Comparison of ENCODE assay signal across 20 cellular contexts in the genomic region with DNA sequence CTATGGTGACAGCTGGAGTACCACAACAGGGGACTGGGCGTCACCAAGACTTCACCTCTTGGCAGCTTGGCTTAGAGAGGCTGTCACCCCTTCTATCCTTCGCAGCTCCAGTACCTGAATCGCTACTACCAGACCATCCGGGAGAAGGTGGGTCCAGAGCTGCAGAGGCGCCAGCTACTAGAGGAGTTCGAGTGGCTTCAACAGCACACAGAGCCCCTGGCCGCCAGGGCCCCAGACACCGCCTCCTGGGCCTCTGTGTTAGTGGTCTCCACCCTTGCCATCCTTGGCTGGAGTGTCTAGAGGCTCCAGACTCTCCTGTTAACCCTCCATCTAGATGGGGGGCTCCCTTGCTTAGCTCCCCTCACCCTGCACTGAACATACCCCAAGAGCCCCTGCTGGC. TPM values are rescaled to one million over a fixed set of nuclear protein-coding genes. Genes with fewer than 3 reads are reported as not detected.
DNase-seq lines count a peak whose midpoint lies in the region; ATAC-seq, FAIRE-seq and TF ChIP-seq lines count a peak whose summit lies in the region.
"Had no signal": no experiment of that assay in that cellular context is flagged by ENCODE, and none has a peak within 500 bp of the region (broad histone marks: within the 10 kb centered on the region; RNA-seq: fewer than 3 reads in every experiment).

No MANE protein-coding gene starts in this region.

- no peaks in the 10 kb centered on the region for H3K36me3 Mint-ChIP-seq in T-helper 1 cell treated with Interleukin-12 subunit alpha and Interleukin-12 subunit beta and Interleukin-4 antibody, amounts not matched to agents 30 μg/mL and 1 μg/mL, for 36 hours (ENCODE audit: low read depth)
- peaks cover 9% of the 10 kb centered on the region for H3K36me3 Mint-ChIP-seq in activated CD4-positive, alpha-beta memory T cell treated with anti-CD3 and anti-CD28 coated beads, Interleukin-2, amount 10 ng/mL, durations not matched to agents 7 days and 5 days (ENCODE audit: low read depth)
- no peaks in the 10 kb centered on the region for H3K36me3 Mint-ChIP-seq in natural killer cell
- no peaks in the 10 kb centered on the region for H3K36me3 Mint-ChIP-seq in HFFc6 (ENCODE audit: low read depth)
- H3K36me3 Mint-ChIP-seq: stimulated activated naive B cell treated with anti-CD40 and anti-IgM and Interleukin-4, amounts not matched to agents 10 μg/mL and 1 μg/mL and 100 μg/mL, for 72 hours had no signal

- TF ChIP-seq CTCF in natural killer cell (IDR thresholded peaks at IDR 0.05) (no peak), tibial artery (IDR thresholded peaks at IDR 0.05) (no peak), HFFc6 (IDR thresholded peaks at IDR 0.05) (no peak)

- ATAC-seq in natural killer cell, result no peak
- ATAC-seq in HG02759 (IDR thresholded peaks at IDR 0.05; ENCODE audit: unreplicated experiment), result no peak
- ATAC-seq: body of pancreas; heart left ventricle; left lobe of liver; stimulated activated naive B cell treated with anti-CD40 and anti-IgM and Interleukin-4, amounts not matched to agents 10 μg/mL and 1 μg/mL and 100 μg/mL, for 72 hours had no signal

- no peak for TF ChIP-seq POLR2A in GM12891 (IDR thresholded peaks at IDR 0.05; ENCODE audit: low read depth, low read length)

- intact Hi-C loops in natural killer cell (cut with micrococcal nuclease), result no loop called here
- intact Hi-C loops in tibial artery (cut with DNase I; ENCODE audit: low total_unique reads), result no loop called here

- no peaks in the 10 kb centered on the region for H3K4me1 ChIP-seq in tibial artery
- H3K4me1 ChIP-seq: body of pancreas had no signal

- H3K9me3 Mint-ChIP-seq in T-helper 1 cell treated with Interleukin-12 subunit alpha and Interleukin-12 subunit beta and Interleukin-4 antibody, amounts not matched to agents 30 μg/mL and 1 μg/mL, for 36 hours, result no peaks in the 10 kb centered on the region
- no peaks in the 10 kb centered on the region for H3K9me3 Mint-ChIP-seq in activated CD4-positive, alpha-beta memory T cell treated with anti-CD3 and anti-CD28 coated beads, Interleukin-2, amount 10 ng/mL, durations not matched to agents 7 days and 5 days
- no peaks in the 10 kb centered on the region for H3K9me3 Mint-ChIP-seq in natural killer cell
- no peaks in the 10 kb centered on the region for H3K9me3 Mint-ChIP-seq in HFFc6
- H3K9me3 Mint-ChIP-seq: activated naive CD8-positive, alpha-beta T cell treated with anti-CD3 and anti-CD28 coated beads for 36 hours; neural crest cell; stimulated activated naive B cell treated with anti-CD40 and anti-IgM and Interleukin-4, amounts not matched to agents 10 μg/mL and 1 μg/mL and 100 μg/mL, for 72 hours had no signal

- H3K27me3 Mint-ChIP-seq in T-helper 1 cell treated with Interleukin-12 subunit alpha and Interleukin-12 subunit beta and Interleukin-4 antibody, amounts not matched to agents 30 μg/mL and 1 μg/mL, for 36 hours (ENCODE audit: low read depth), result no peaks in the 10 kb centered on the region
- no peaks in the 10 kb centered on the region for H3K27me3 Mint-ChIP-seq in activated CD4-positive, alpha-beta memory T cell treated with anti-CD3 and anti-CD28 coated beads, Interleukin-2, amount 10 ng/mL, durations not matched to agents 7 days and 5 days
- H3K27me3 Mint-ChIP-seq in natural killer cell (ENCODE audit: low read depth in 2 of 2), result no peaks in the 10 kb centered on the region
- peaks cover 4% of the 10 kb centered on the region for H3K27me3 Mint-ChIP-seq in HFFc6 (ENCODE audit: insufficient read depth)
- H3K27me3 Mint-ChIP-seq: activated naive CD8-positive, alpha-beta T cell treated with anti-CD3 and anti-CD28 coated beads for 36 hours; stimulated activated naive B cell treated with anti-CD40 and anti-IgM and Interleukin-4, amounts not matched to agents 10 μg/mL and 1 μg/mL and 100 μg/mL, for 72 hours had no signal

- peak; percentile 5 for FAIRE-seq in GM12891 (lab: Jason Lieb, UNC)
- FAIRE-seq: D721Med had no signal

- no peaks in the 10 kb centered on the region for H3K36me3 ChIP-seq in tibial artery
- H3K36me3 ChIP-seq: heart left ventricle had no signal

- no peak overlapping the region for H3K4me3 ChIP-seq in tibial artery
- H3K4me3 ChIP-seq: body of pancreas, heart left ventricle had no signal

- H3K27ac Mint-ChIP-seq in T-helper 1 cell treated with Interleukin-12 subunit alpha and Interleukin-12 subunit beta and Interleukin-4 antibody, amounts not matched to agents 30 μg/mL and 1 μg/mL, for 36 hours, result peak overlapping the region; percentile 91
- H3K27ac Mint-ChIP-seq in activated CD4-positive, alpha-beta memory T cell treated with anti-CD3 and anti-CD28 coated beads, Interleukin-2, amount 10 ng/mL, durations not matched to agents 7 days and 5 days, result peak overlapping the region; percentile 96
- H3K27ac Mint-ChIP-seq in natural killer cell, result peak overlapping the region; percentile 75 to 83
- no peak overlapping the region for H3K27ac Mint-ChIP-seq in HFFc6
- H3K27ac Mint-ChIP-seq: mesothelial cell of epicardium had no signal

- H3K4me3 Mint-ChIP-seq in T-helper 1 cell treated with Interleukin-12 subunit alpha and Interleukin-12 subunit beta and Interleukin-4 antibody, amounts not matched to agents 30 μg/mL and 1 μg/mL, for 36 hours, result no peak overlapping the region
- no peak overlapping the region for H3K4me3 Mint-ChIP-seq in activated CD4-positive, alpha-beta memory T cell treated with anti-CD3 and anti-CD28 coated beads, Interleukin-2, amount 10 ng/mL, durations not matched to agents 7 days and 5 days
- H3K4me3 Mint-ChIP-seq in natural killer cell, result peak overlapping the region; percentile 42
- no peak overlapping the region for H3K4me3 Mint-ChIP-seq in HFFc6
- H3K4me3 Mint-ChIP-seq: activated naive CD8-positive, alpha-beta T cell treated with anti-CD3 and anti-CD28 coated beads for 36 hours; mesothelial cell of epicardium; neural crest cell; stimulated activated naive B cell treated with anti-CD40 and anti-IgM and Interleukin-4, amounts not matched to agents 10 μg/mL and 1 μg/mL and 100 μg/mL, for 72 hours had no signal

- no peaks in the 10 kb centered on the region for H3K27me3 ChIP-seq in tibial artery
- H3K27me3 ChIP-seq: body of pancreas, heart left ventricle had no signal

- H3K9me3 ChIP-seq in tibial artery, result no peaks in the 10 kb centered on the region
- H3K9me3 ChIP-seq: body of pancreas, heart left ventricle had no signal

- DNase-seq in T-helper 1 cell (no peak), GM12891 (ENCODE audit: insufficient read length, low spot score) (no peak), natural killer cell (no peak), tibial artery (no peak), HFFc6 (no peak)
- DNase-seq in activated CD4-positive, alpha-beta memory T cell treated with anti-CD3 and anti-CD28 coated beads, Interleukin-2, amount 10 ng/mL, durations not matched to agents 7 days and 5 days, result no peak
- DNase-seq: activated naive CD8-positive, alpha-beta T cell treated with anti-CD3 and anti-CD28 coated beads for 36 hours; body of pancreas; heart left ventricle; NCI-H1105 treated with DMSO at 0.1 percent for 48 hours; stimulated activated naive B cell treated with anti-CD40 and anti-IgM and Interleukin-4, amounts not matched to agents 10 μg/mL and 1 μg/mL and 100 μg/mL, for 72 hours; trophoblast cell had no signal

- POLR2A ChIA-PET in activated CD4-positive, alpha-beta memory T cell treated with anti-CD3 and anti-CD28 coated beads, Interleukin-2, amount 10 ng/mL, durations not matched to agents 7 days and 5 days (lab: Charles Lee), result interaction anchor here (0.9 to 18.1 kb wide), 6 partner anchors 7 to 24 kb away, joined by 3 to 354 read pairs (median 24); partner anchors contain the start of gene SASH3

- no peak overlapping the region for H3K27ac ChIP-seq in tibial artery
- H3K27ac ChIP-seq: 22Rv1, body of pancreas had no signal

- H3K4me1 Mint-ChIP-seq in T-helper 1 cell treated with Interleukin-12 subunit alpha and Interleukin-12 subunit beta and Interleukin-4 antibody, amounts not matched to agents 30 μg/mL and 1 μg/mL, for 36 hours (ENCODE audit: low read depth), result peaks cover 44% of the 10 kb centered on the region
- H3K4me1 Mint-ChIP-seq in activated CD4-positive, alpha-beta memory T cell treated with anti-CD3 and anti-CD28 coated beads, Interleukin-2, amount 10 ng/mL, durations not matched to agents 7 days and 5 days, result peaks cover 62% of the 10 kb centered on the region
- H3K4me1 Mint-ChIP-seq in natural killer cell (peaks cover 37 to 47% of the 10 kb centered on the region in 2 donors), HFFc6 (ENCODE audit: low read depth) (no peaks in the 10 kb centered on the region)
- H3K4me1 Mint-ChIP-seq: mesothelial cell of epicardium, neural crest cell had no signal

- CTCF ChIA-PET in activated CD4-positive, alpha-beta memory T cell treated with anti-CD3 and anti-CD28 coated beads, Interleukin-2, amount 10 ng/mL, durations not matched to agents 7 days and 5 days (lab: Charles Lee), result interaction anchor here (0.7 to 5.1 kb wide), 3 partner anchors 9 to 13 kb away, joined by 4 to 35 read pairs (median 18); partner anchors contain the start of gene SASH3

TF ChIP-seq in GM12891, 5 proteins besides CTCF, POLR2A, EP300 and RAD21:
- TF ChIP-seq POLR2AphosphoS5 (IDR thresholded peaks at IDR 0.05; ENCODE audit: low read depth, low read length) (no peak), POU2F2 (IDR thresholded peaks at IDR 0.05; ENCODE audit: low read depth, low read length) (no peak), TAF1 (IDR thresholded peaks at IDR 0.05; ENCODE audit: low read depth, low read length) (no peak), PAX5 (IDR thresholded peaks at IDR 0.05; ENCODE audit: insufficient read depth, low read length, severe bottlenecking) (no peak), SPI1 (IDR thresholded peaks at IDR 0.05; ENCODE audit: low read depth, low read length) (no peak)

RNA-seq across cellular contexts. Expression of gene SASH3, which starts 11.6 kb away (rescaled TPM):
- polyA plus RNA-seq in GM12891 (2012; ENCODE audit: low read depth, missing spikeins), result 111 TPM
- total RNA-seq in activated CD4-positive, alpha-beta memory T cell treated with anti-CD3 and anti-CD28 coated beads, Interleukin-2, amount 10 ng/mL, durations not matched to agents 7 days and 5 days, result 100 to 1,000 TPM; 229 to 245 TPM
- 100 to 1,000 TPM; 356 to 403 (median 392) TPM for total RNA-seq in natural killer cell
- total RNA-seq in HFFc6 (2021; fragmentation: NEBNext Ultra II Directional; extraction: Animal tissue kit (Norgen Biotek cat#: 25700)), result not detected
- total RNA-seq: mesothelial cell of epicardium, NCI-H460, neural crest cell had no signal

RNA-seq across cellular contexts. Expression of gene XPNPEP2, which starts 29.4 kb away (rescaled TPM):
- 0.69 TPM for polyA plus RNA-seq in GM12891 (2012; ENCODE audit: low read depth, missing spikeins)
- total RNA-seq in activated CD4-positive, alpha-beta memory T cell treated with anti-CD3 and anti-CD28 coated beads, Interleukin-2, amount 10 ng/mL, durations not matched to agents 7 days and 5 days, result 1 to 10 TPM; 1.7 to 2.1 TPM
- 1 to 10 TPM in 2 of 3 donors, under 1 TPM in 1; 0.96 to 2.6 (median 1.6) TPM for total RNA-seq in natural killer cell
- total RNA-seq in HFFc6 (2021; fragmentation: NEBNext Ultra II Directional; extraction: Animal tissue kit (Norgen Biotek cat#: 25700)), result not detected
- total RNA-seq: NCI-H460 had no signal

Comparison
In these comparisons a context has a peak if more than half of its experiments do, and no peak if none do; other contexts are left out.
1. RNA of gene SASH3, which starts 11.6 kb away (total RNA-seq): 356 to 403 TPM in natural killer cell and 229 to 245 TPM in activated CD4-positive, alpha-beta memory T cell treated with anti-CD3 and anti-CD28 coated beads, Interleukin-2, amount 10 ng/mL, durations not matched to agents 7 days and 5 days; not detected in HFFc6; every median in the first group is over 100 times any median in the second.